Comparison of ENCODE assay signal across 8 cellular contexts in the genomic region with DNA sequence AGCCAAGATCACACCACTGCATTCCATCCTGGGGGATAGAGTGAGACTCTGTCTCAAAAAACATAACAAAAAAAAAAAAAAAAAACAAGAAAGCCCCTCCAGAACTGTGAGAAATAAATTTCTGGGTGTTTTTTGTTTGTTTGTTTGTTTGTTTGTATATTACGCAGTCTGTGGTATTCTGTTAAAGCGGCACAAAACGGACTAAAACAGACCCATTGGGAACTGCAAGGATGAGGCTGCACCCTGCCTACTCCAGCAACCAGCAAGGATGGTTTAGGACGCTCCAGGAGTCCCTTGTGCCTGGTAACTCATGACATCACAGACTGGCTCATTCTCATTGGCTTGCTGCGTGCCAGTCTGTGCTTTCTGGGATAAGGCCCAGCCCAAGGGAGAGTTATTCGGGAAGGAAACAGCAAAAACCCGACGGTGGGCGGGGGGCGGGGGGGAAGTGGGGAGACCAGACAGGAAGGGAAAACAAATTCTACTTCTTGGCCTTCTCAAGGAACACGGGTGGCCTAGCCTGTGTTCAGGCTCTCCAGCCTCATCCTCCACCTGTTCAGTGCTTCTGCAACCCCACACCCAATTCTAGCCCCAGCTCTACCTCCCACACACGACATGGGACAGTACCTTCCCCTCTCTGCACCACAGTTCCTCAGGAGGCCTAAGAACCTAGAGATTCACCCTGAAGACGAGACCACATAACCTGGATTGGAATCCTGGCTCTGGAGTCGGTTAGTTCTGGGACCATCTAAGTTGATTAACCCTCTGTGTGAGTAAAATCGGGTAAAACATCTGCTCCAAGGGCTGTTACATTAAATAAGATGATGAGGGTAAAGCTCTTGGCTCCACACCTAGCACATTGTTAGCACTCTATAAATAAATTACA. TPM values are rescaled to one million over a fixed set of nuclear protein-coding genes. Genes with fewer than 3 reads are reported as not detected.
DNase-seq lines count a peak whose midpoint lies in the region; ATAC-seq and TF ChIP-seq lines count a peak whose summit lies in the region.

No MANE protein-coding gene starts in this region.

- peaks cover 0 to 11% of the 10 kb centered on the region in 2 donors for H3K36me3 ChIP-seq in gastroesophageal sphincter

- peaks cover 26% of the 10 kb centered on the region for H3K4me1 Mint-ChIP-seq in neural crest cell

- peak overlapping the region; percentile 62 to 87 (median 80) for H3K27ac ChIP-seq in gastroesophageal sphincter

- no peak overlapping the region for H3K27ac Mint-ChIP-seq in neural crest cell (ENCODE audit: unreplicated experiment)

- H3K4me3 Mint-ChIP-seq in neural crest cell, result peak overlapping the region; percentile 64

- ATAC-seq in GM21515 (IDR thresholded peaks at IDR 0.05; ENCODE audit: unreplicated experiment), result peak; percentile 25
- peak; percentile 91 for ATAC-seq in gastroesophageal sphincter

- TF ChIP-seq CTCF in gastroesophageal sphincter (IDR thresholded peaks at IDR 0.05), result no peak
- no peak for TF ChIP-seq CTCF in neural crest cell (conservative IDR thresholded peaks at IDR 0.05)

- no peaks in the 10 kb centered on the region for H3K36me3 Mint-ChIP-seq in neural crest cell (ENCODE audit: low read depth)

- no peaks in the 10 kb centered on the region for H3K9me3 Mint-ChIP-seq in neural crest cell

- 12 to 13% methylated on average over 9 to 14 of the region's 15 CpGs for WGBS in gastroesophageal sphincter (ENCODE audit: low coverage in 1 of 2), 2 donors

- peak overlapping the region in 1 of 2 donors; percentile 52 for H3K4me3 ChIP-seq in gastroesophageal sphincter

- TF ChIP-seq EP300 in Ishikawa (IDR thresholded peaks at IDR 0.05; ENCODE audit: borderline replicate concordance), result no peak
- no peak for TF ChIP-seq EP300 in gastroesophageal sphincter (IDR thresholded peaks at IDR 0.05)

- TF ChIP-seq POLR2A in gastroesophageal sphincter (IDR thresholded peaks at IDR 0.05), result peak in 1 of 2 donors; percentile 15

- H3K9me3 ChIP-seq in gastroesophageal sphincter, result no peaks in the 10 kb centered on the region

- DNase-seq in DMS153 treated with DMSO at 0.1 percent for 48 hours (lab: John Stamatoyannopoulos, UW; ENCODE audit: unreplicated experiment), result peak; percentile 48
- DNase-seq in OCI-M1 (lab: John Stamatoyannopoulos, UW), result peak; percentile 79
- DNase-seq in activated naive CD4-positive, alpha-beta T cell treated with anti-CD3 and anti-CD28 coated beads, Interleukin-2, amount 50 U/mL, for 16 hours, result peak; percentile 33
- DNase-seq in neural crest cell (ENCODE audit: low read depth, low spot score), result peak; percentile 67
- DNase-seq in DMS79 (lab: John Stamatoyannopoulos, UW), result no peak

- H3K4me1 ChIP-seq in gastroesophageal sphincter, result peaks cover 2 to 48% (median 4%) of the 10 kb centered on the region in 3 donors

- no peak for TF ChIP-seq RAD21 in Ishikawa (IDR thresholded peaks at IDR 0.05; ENCODE audit: low read depth)

- no peaks in the 10 kb centered on the region for H3K27me3 Mint-ChIP-seq in neural crest cell (ENCODE audit: low read depth)

- no peaks in the 10 kb centered on the region for H3K27me3 ChIP-seq in gastroesophageal sphincter

TF ChIP-seq in Ishikawa, 13 proteins besides CTCF, POLR2A, EP300 and RAD21:
- TF ChIP-seq CEBPB (IDR thresholded peaks at IDR 0.05), result no peak
- no peak for TF ChIP-seq EGR1 (IDR thresholded peaks at IDR 0.05)
- TF ChIP-seq TEAD4 (IDR thresholded peaks at IDR 0.05), result no peak
- TF ChIP-seq MAX (IDR thresholded peaks at IDR 0.05), result no peak
- TF ChIP-seq NFIC (IDR thresholded peaks at IDR 0.05), result no peak
- peak; percentile 91 for TF ChIP-seq ZBTB7A (IDR thresholded peaks at IDR 0.05; ENCODE audit: low read depth)
- peak; percentile 88 for TF ChIP-seq CREB1 (IDR thresholded peaks at IDR 0.05; ENCODE audit: low read depth)
- TF ChIP-seq, protein P1, sequence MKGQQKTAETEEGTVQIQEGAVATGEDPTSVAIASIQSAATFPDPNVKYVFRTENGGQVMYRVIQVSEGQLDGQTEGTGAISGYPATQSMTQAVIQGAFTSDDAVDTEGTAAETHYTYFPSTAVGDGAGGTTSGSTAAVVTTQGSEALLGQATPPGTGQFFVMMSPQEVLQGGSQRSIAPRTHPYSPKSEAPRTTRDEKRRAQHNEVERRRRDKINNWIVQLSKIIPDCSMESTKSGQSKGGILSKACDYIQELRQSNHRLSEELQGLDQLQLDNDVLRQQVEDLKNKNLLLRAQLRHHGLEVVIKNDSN (IDR thresholded peaks at IDR 0.05), result no peak
- TF ChIP-seq TAF1 (IDR thresholded peaks at IDR 0.05; ENCODE audit: low read depth), result no peak
- TF ChIP-seq REST (IDR thresholded peaks at IDR 0.05; ENCODE audit: low read depth), result no peak
- no peak for TF ChIP-seq TCF12 (IDR thresholded peaks at IDR 0.05; ENCODE audit: low read depth)
- TF ChIP-seq FOXM1 (IDR thresholded peaks at IDR 0.05; ENCODE audit: borderline replicate concordance, low read depth), result no peak
- TF ChIP-seq YY1 (IDR thresholded peaks at IDR 0.05; ENCODE audit: low read depth), result no peak

RNA-seq across cellular contexts. Expression of gene CD74, which starts 2.8 kb away (rescaled TPM):
- total RNA-seq in gastroesophageal sphincter (100 to 1,000 TPM; 142 to 720 (median 338) TPM), neural crest cell (6.3 and 7.3 TPM in 2 replicates)

RNA-seq across cellular contexts. Expression of gene RPS14, which starts 39.7 kb away (rescaled TPM):
- total RNA-seq in gastroesophageal sphincter, result 1,000 to 10,000 TPM; 1,275 to 3,828 (median 2,502) TPM
- 2,170 and 2,213 TPM in 2 replicates for total RNA-seq in neural crest cell

RNA-seq across cellular contexts. Expression of gene TCOF1, which starts 52.4 kb away (rescaled TPM):
- total RNA-seq in gastroesophageal sphincter, result 10 to 100 TPM; 25.4 to 55.7 (median 31.0) TPM
- total RNA-seq in neural crest cell, result 91.1 and 96.0 TPM in 2 replicates

Comparison
In these comparisons a context has a peak if more than half of its experiments do, and no peak if none do; other contexts are left out.
1. RNA of gene CD74, which starts 2.8 kb away (total RNA-seq): 142 to 720 TPM in gastroesophageal sphincter; 6.3 to 7.3 TPM in neural crest cell; every median in the first group is over 10 times any median in the second.